Comparison of ENCODE assay signal across 23 cellular contexts in genomic region chrX:40039887-40040286, GRCh38.
"Had no signal": no experiment of that assay in that cellular context is flagged by ENCODE, and none has a peak within 500 bp of the region (broad histone marks: within the 10 kb centered on the region; RNA-seq: fewer than 3 reads in every experiment).

No MANE protein-coding gene starts in this region.

- H3K4me1 Mint-ChIP-seq: nephron had no signal

- H3K27me3 Mint-ChIP-seq: naive thymus-derived CD4-positive, alpha-beta T cell had no signal

- H3K4me3 Mint-ChIP-seq: nephron; stimulated activated effector memory CD8-positive, alpha-beta T cell treated with anti-CD3 and anti-CD28 coated beads, Interleukin-12 subunit alpha, Interleukin-12 subunit beta, amount 100 ng/mL, for 72 hours had no signal

- H3K27ac Mint-ChIP-seq: stimulated activated effector memory CD8-positive, alpha-beta T cell treated with anti-CD3 and anti-CD28 coated beads, Interleukin-12 subunit alpha, Interleukin-12 subunit beta, amount 100 ng/mL, for 72 hours had no signal

- H3K9me3 Mint-ChIP-seq: stimulated activated effector memory CD8-positive, alpha-beta T cell treated with anti-CD3 and anti-CD28 coated beads, Interleukin-12 subunit alpha, Interleukin-12 subunit beta, amount 100 ng/mL, for 72 hours had no signal

- H3K36me3 Mint-ChIP-seq: stimulated activated effector memory CD8-positive, alpha-beta T cell treated with anti-CD3 and anti-CD28 coated beads, Interleukin-12 subunit alpha, Interleukin-12 subunit beta, amount 100 ng/mL, for 72 hours had no signal

- H3K36me3 ChIP-seq: esophagus muscularis mucosa, heart right ventricle, lower lobe of right lung, prostate gland, sigmoid colon, stomach, thyroid gland, vagina had no signal

- DNase-seq: effector CD8-positive, alpha-beta T cell; foreskin keratinocyte; glutamatergic neuron; heart right ventricle; hippocampal formation; left ventricle myocardium superior; lower lobe of right lung; midbrain; naive thymus-derived CD4-positive, alpha-beta T cell; nucleus accumbens; right cardiac atrium; sigmoid colon; stimulated activated CD4-positive, alpha-beta T cell treated with anti-CD3 and anti-CD28 coated beads, Interleukin-2, amount 100 ng/mL, for 24 hours; stimulated activated CD4-positive, alpha-beta T cell treated with anti-CD3 and anti-CD28 coated beads, Interleukin-4, amount 100 ng/mL, for 24 hours; stimulated activated naive CD4-positive, alpha-beta T cell treated with Interleukin-2 at 50 U/mL for 16 hours; stomach; trophoblast cell had no signal

- H3K4me3 ChIP-seq: esophagus muscularis mucosa, heart right ventricle, lower lobe of right lung, prostate gland, sigmoid colon, stomach, thyroid gland, vagina had no signal

- H3K9me3 ChIP-seq: lower lobe of right lung, prostate gland, sigmoid colon, thyroid gland had no signal

- H3K4me1 ChIP-seq: esophagus muscularis mucosa, foreskin keratinocyte, prostate gland, sigmoid colon, stomach, vagina had no signal

- H3K27me3 ChIP-seq: esophagus muscularis mucosa, foreskin keratinocyte, heart right ventricle, sigmoid colon, stomach, thyroid gland, vagina had no signal

- H3K27ac ChIP-seq: esophagus muscularis mucosa, foreskin keratinocyte, heart right ventricle, lower lobe of right lung, prostate gland, sigmoid colon, stomach, thyroid gland, vagina had no signal
